In genomic region chr10:70403483-70404035, GRCh38 we compare ENCODE assay signal across 8 cellular contexts. TPM values are rescaled to one million over a fixed set of nuclear protein-coding genes. Genes with fewer than 3 reads are reported as not detected.
DNase-seq lines count a peak whose midpoint lies in the region; ATAC-seq and TF ChIP-seq lines count a peak whose summit lies in the region.

No MANE protein-coding gene starts in this region.

- H3K27me3 Mint-ChIP-seq in central memory CD8-positive, alpha-beta T cell: no peaks in the 10 kb centered on the region

- H3K4me2 ChIP-seq in osteoblast (ENCODE audit: insufficient read depth, low read length): peak overlapping the region; percentile 93

- peaks cover 34% of the 10 kb centered on the region for H3K79me2 ChIP-seq in osteoblast (ENCODE audit: insufficient read depth, low read length)

- no peak overlapping the region for H3K27ac ChIP-seq in osteoblast (ENCODE audit: low read depth, low read length)

- H3K4me3 Mint-ChIP-seq in central memory CD8-positive, alpha-beta T cell: peak overlapping the region; percentile 99

- H3K27me3 ChIP-seq in osteoblast (ENCODE audit: insufficient read depth, low read length): no peaks in the 10 kb centered on the region

- TF ChIP-seq CTCF in osteoblast (IDR thresholded peaks at IDR 0.05; ENCODE audit: extremely low read depth, low read depth, low read length): no peak

- no peaks in the 10 kb centered on the region for H3K9me3 ChIP-seq in osteoblast (ENCODE audit: low read depth, low read length)

- H3K4me3 ChIP-seq in osteoblast (ENCODE audit: insufficient read depth, low read length): peak overlapping the region; percentile 95

- DNase-seq in central memory CD8-positive, alpha-beta T cell (ENCODE audit: low spot score in 2 of 2): no peak
- no peak for DNase-seq in osteoblast (ENCODE audit: insufficient read length, low spot score, missing footprints)
- DNase-seq in CD1c-positive myeloid dendritic cell (ENCODE audit: extremely low spot score): no peak
- no peak for DNase-seq in NCI-H2107 (lab: John Stamatoyannopoulos, UW)
- no peak for DNase-seq in ureter (ENCODE audit: low spot score)

- ATAC-seq in GM18519 (IDR thresholded peaks at IDR 0.05; ENCODE audit: low FRiP score, unreplicated experiment) (peak; percentile 6), HG03565 (IDR thresholded peaks at IDR 0.05; ENCODE audit: unreplicated experiment) (peak; percentile 5), HG02588 (IDR thresholded peaks at IDR 0.05; ENCODE audit: unreplicated experiment) (no peak)
- no peak for ATAC-seq in central memory CD8-positive, alpha-beta T cell (replicated peaks; ENCODE audit: extremely low read depth, poor library complexity, severe bottlenecking)

- H3K9me3 Mint-ChIP-seq in central memory CD8-positive, alpha-beta T cell: no peaks in the 10 kb centered on the region

- peak overlapping the region; percentile 69 for H2AFZ ChIP-seq in osteoblast (ENCODE audit: low read length)

- H3K27ac Mint-ChIP-seq in central memory CD8-positive, alpha-beta T cell (ENCODE audit: low read depth): peak overlapping the region; percentile 58

- peaks cover 24% of the 10 kb centered on the region for H3K4me1 ChIP-seq in osteoblast (ENCODE audit: insufficient read depth, low read length)

- peaks cover 26% of the 10 kb centered on the region for H4K20me1 ChIP-seq in osteoblast (ENCODE audit: insufficient read depth, low read length)

- peaks cover 34% of the 10 kb centered on the region for H3K4me1 Mint-ChIP-seq in central memory CD8-positive, alpha-beta T cell

- peaks cover 7% of the 10 kb centered on the region for H3K36me3 Mint-ChIP-seq in central memory CD8-positive, alpha-beta T cell (ENCODE audit: insufficient read depth)

- H3K36me3 ChIP-seq in osteoblast (ENCODE audit: insufficient read depth, low read length): no peaks in the 10 kb centered on the region

RNA-seq across cellular contexts. Expression of gene EIF4EBP2, which starts 0.4 kb away (rescaled TPM):
- total RNA-seq in osteoblast: 46.0 and 51.0 TPM in 2 replicates
- 81.6 TPM for total RNA-seq in ureter

RNA-seq across cellular contexts. Expression of gene LRRC20, which starts 21.1 kb away (rescaled TPM):
- total RNA-seq in osteoblast (8.3 and 9.1 TPM in 2 replicates), ureter (5.4 TPM)

RNA-seq across cellular contexts. Expression of gene NODAL, which starts 37.9 kb away (rescaled TPM):
- total RNA-seq in osteoblast: not detected in 2 replicates
- total RNA-seq in ureter: not detected

Comparison
In these comparisons a context has a peak if more than half of its experiments do, and no peak if none do; other contexts are left out.
1. ATAC-seq: peak in GM18519 (single experiment) and HG03565 (single experiment); none in central memory CD8-positive, alpha-beta T cell (single experiment) and HG02588 (single experiment).